ENCODE assay signal across 10 cellular contexts in genomic region chr13:52848455-52849190, GRCh38. TPM values are rescaled to one million over a fixed set of nuclear protein-coding genes. Genes with fewer than 3 reads are reported as not detected.
DNase-seq lines count a peak whose midpoint lies in the region; TF ChIP-seq lines count a peak whose summit lies in the region.
"Had no signal": no experiment of that assay in that cellular context is flagged by ENCODE, and none has a peak within 500 bp of the region (broad histone marks: within the 10 kb centered on the region; RNA-seq: fewer than 3 reads in every experiment).

A gene with protein sequence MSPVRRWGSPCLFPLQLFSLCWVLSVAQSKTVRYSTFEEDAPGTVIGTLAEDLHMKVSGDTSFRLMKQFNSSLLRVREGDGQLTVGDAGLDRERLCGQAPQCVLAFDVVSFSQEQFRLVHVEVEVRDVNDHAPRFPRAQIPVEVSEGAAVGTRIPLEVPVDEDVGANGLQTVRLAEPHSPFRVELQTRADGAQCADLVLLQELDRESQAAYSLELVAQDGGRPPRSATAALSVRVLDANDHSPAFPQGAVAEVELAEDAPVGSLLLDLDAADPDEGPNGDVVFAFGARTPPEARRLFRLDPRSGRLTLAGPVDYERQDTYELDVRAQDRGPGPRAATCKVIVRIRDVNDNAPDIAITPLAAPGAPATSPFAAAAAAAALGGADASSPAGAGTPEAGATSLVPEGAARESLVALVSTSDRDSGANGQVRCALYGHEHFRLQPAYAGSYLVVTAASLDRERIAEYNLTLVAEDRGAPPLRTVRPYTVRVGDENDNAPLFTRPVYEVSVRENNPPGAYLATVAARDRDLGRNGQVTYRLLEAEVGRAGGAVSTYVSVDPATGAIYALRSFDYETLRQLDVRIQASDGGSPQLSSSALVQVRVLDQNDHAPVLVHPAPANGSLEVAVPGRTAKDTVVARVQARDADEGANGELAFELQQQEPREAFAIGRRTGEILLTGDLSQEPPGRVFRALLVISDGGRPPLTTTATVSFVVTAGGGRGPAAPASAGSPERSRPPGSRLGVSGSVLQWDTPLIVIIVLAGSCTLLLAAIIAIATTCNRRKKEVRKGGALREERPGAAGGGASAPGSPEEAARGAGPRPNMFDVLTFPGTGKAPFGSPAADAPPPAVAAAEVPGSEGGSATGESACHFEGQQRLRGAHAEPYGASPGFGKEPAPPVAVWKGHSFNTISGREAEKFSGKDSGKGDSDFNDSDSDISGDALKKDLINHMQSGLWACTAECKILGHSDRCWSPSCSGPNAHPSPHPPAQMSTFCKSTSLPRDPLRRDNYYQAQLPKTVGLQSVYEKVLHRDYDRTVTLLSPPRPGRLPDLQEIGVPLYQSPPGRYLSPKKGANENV (minus strand): TSS chr13:52848640. CDS start chr13:52848436, 204 bp downstream.

- H3K27ac ChIP-seq in HUES64 (ENCODE audit: low read depth, low read length), result no peak within 1 kb of the TSS
- H3K27ac ChIP-seq: Peyer's patch, right lobe of liver had no signal

- H3K4me1 ChIP-seq in HUES64 (ENCODE audit: insufficient read depth, low read length), result peaks cover 26% of the 10 kb centered on the region
- H3K4me1 ChIP-seq in endocrine pancreas (ENCODE audit: control insufficient read depth, insufficient read depth, low read length), result peaks cover 5% of the 10 kb centered on the region

- 1% methylated on average over 41 of the region's 41 CpGs for WGBS in HUES64

- in situ Hi-C loops in GM13976 (cut with MboI; ENCODE audit: low sequenced_read_pairs, unreplicated experiment), result no loop called here

- peak within 1 kb of the TSS; percentile 74 for H3K4me3 ChIP-seq in HUES64 (ENCODE audit: low read length)
- peak within 1 kb of the TSS; percentile 53 for H3K4me3 ChIP-seq in endocrine pancreas (ENCODE audit: control insufficient read depth, insufficient read depth, low read length)
- H3K4me3 ChIP-seq: right lobe of liver had no signal

- H3K36me3 ChIP-seq in HUES64 (ENCODE audit: insufficient read depth, low read length) (no peaks in the 10 kb centered on the region), endocrine pancreas (ENCODE audit: control insufficient read depth, insufficient read depth, low read length) (no peaks in the 10 kb centered on the region)
- H3K36me3 ChIP-seq: Peyer's patch, right lobe of liver had no signal

- H3K9ac ChIP-seq in HUES64 (ENCODE audit: low read depth, low read length), result no peak within 1 kb of the TSS
- H3K9ac ChIP-seq in endocrine pancreas (ENCODE audit: control insufficient read depth, insufficient read depth, low read length), result peak within 1 kb of the TSS; percentile 6

- DNase-seq in NCI-H524 (lab: John Stamatoyannopoulos, UW) (peak; percentile 79 to 92), putamen (ENCODE audit: low spot score) (peak; percentile 44), GM13976 (ENCODE audit: low spot score) (no peak), AG20443 (ENCODE audit: low spot score) (no peak), GM03348 (ENCODE audit: low spot score) (no peak)
- DNase-seq: central memory CD4-positive, alpha-beta T cell; right lobe of liver had no signal

- H3K27me3 ChIP-seq in HUES64 (ENCODE audit: insufficient read depth, low read length) (peaks cover 71% of the 10 kb centered on the region), endocrine pancreas (ENCODE audit: control insufficient read depth, insufficient read depth, low read length) (peaks cover 6% of the 10 kb centered on the region)

- H3K9me3 ChIP-seq in HUES64 (ENCODE audit: insufficient read depth, low read depth, low read length), result no peaks in the 10 kb centered on the region
- no peaks in the 10 kb centered on the region for H3K9me3 ChIP-seq in endocrine pancreas (ENCODE audit: control insufficient read depth, low read length)
- H3K9me3 ChIP-seq: right lobe of liver had no signal

- TF ChIP-seq CTCF in GM13976 (IDR thresholded peaks at IDR 0.05; ENCODE audit: borderline replicate concordance, control extremely low read depth, extremely low read depth, insufficient read depth, missing control alignments), result no peak

RNA-seq across cellular contexts. Expression of the gene that starts here (rescaled TPM):
- polyA plus RNA-seq in HUES64 (2013, experiment 1 of 2), result 4.3 TPM
- polyA plus RNA-seq in HUES64 (2013, experiment 2 of 2), result 6.9 TPM

Comparison
In these comparisons a context has a peak if more than half of its experiments do, and no peak if none do; other contexts are left out.
1. DNase-seq: peak in NCI-H524 (2 of 2) and putamen (single experiment); none in GM13976 (single experiment), AG20443 (single experiment) and GM03348 (single experiment).